Comparison of ENCODE assay signal across 23 cellular contexts in the genomic region with DNA sequence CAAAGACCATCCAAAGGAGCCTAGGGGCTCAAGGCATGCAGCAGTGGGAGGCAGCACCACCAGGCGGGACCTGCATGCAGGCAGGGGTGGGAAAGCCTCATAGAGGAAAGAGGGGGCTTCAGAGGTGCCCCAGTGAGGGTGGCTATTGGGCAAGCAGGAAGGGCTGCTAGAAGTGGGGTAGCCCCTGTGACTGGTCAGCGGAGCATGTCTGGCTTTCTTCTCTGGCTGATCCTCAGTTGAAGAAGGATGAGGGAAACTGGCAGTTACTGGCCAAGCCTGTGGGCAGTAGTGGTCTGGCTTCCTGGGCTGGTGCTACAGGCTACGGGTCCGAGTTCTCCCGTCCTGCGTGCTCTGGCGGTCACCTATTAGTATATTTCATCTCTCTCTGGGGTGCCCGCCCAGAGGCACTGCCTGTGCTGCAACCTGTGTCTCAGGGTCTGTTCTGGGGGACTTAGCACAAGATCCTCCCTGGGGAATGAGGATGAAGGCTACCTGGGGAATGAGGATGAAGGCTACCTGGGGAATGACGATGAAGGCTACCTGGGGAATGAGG. TPM values are rescaled to one million over a fixed set of nuclear protein-coding genes. Genes with fewer than 3 reads are reported as not detected.
"Had no signal": no experiment of that assay in that cellular context is flagged by ENCODE, and none has a peak within 500 bp of the region (broad histone marks: within the 10 kb centered on the region; RNA-seq: fewer than 3 reads in every experiment).

No MANE protein-coding gene starts in this region.

- H3K27me3 ChIP-seq: breast epithelium, esophagus muscularis mucosa, foreskin keratinocyte, neural progenitor cell, right lobe of liver, upper lobe of left lung had no signal

- H3K27ac ChIP-seq: breast epithelium, esophagus muscularis mucosa, foreskin keratinocyte, heart right ventricle, left lung, right lobe of liver, skin epidermis, upper lobe of left lung had no signal

- H3K9ac ChIP-seq: neural progenitor cell had no signal

- ATAC-seq: activated naive CD8-positive, alpha-beta T cell treated with anti-CD3 and anti-CD28 coated beads, Interleukin-2, amount 50 U/mL, for 24 hours; foreskin keratinocyte; heart right ventricle; left lung; natural killer cell; right lobe of liver had no signal

- H3K4me1 ChIP-seq: breast epithelium, foreskin keratinocyte, right lobe of liver had no signal

- H3K4me3 ChIP-seq: breast epithelium, esophagus muscularis mucosa, heart right ventricle, left lung, neural progenitor cell, right lobe of liver, skin epidermis, upper lobe of left lung had no signal

- H3K36me3 ChIP-seq: breast epithelium, esophagus muscularis mucosa, heart right ventricle, left lung, neural progenitor cell, right lobe of liver, upper lobe of left lung had no signal

- DNase-seq: activated CD4-positive, alpha-beta T cell treated with anti-CD3 and anti-CD28 coated beads for 1 hour; activated CD4-positive, alpha-beta T cell treated with anti-CD3 and anti-CD28 coated beads, Interleukin-2, amount 10 ng/mL, durations not matched to agents 7 days and 5 days; activated naive CD8-positive, alpha-beta T cell treated with anti-CD3 and anti-CD28 coated beads, Interleukin-2, amount 50 U/mL, for 24 hours; activated T-cell treated with anti-CD3 and anti-CD28 coated beads, Interleukin-2, amount 50 U/mL, for 48 hours; central memory CD4-positive, alpha-beta T cell; foreskin keratinocyte; heart right ventricle; midbrain; natural killer cell; right lobe of liver; stimulated activated CD4-positive, alpha-beta T cell treated with anti-CD3 and anti-CD28 coated beads, Interleukin-12 subunit alpha, Interleukin-12 subunit beta, amount 100 ng/mL, for 4 hours; stimulated activated CD4-positive, alpha-beta T cell treated with anti-CD3 and anti-CD28 coated beads, Interleukin-4, amount 100 ng/mL, for 1 hour; substantia nigra; T-helper 2 cell; upper lobe of left lung had no signal

RNA-seq across cellular contexts. Expression of gene CST7, which starts 35.9 kb away (rescaled TPM):
- total RNA-seq: foreskin keratinocyte, glomerular endothelial cell, lung microvascular endothelial cell, renal cortical epithelial cell had no signal
- polyA plus RNA-seq: foreskin keratinocyte had no signal
